Comparison of ENCODE assay signal across 9 cellular contexts in genomic region chr2:169363027-169363569, GRCh38. TPM values are rescaled to one million over a fixed set of nuclear protein-coding genes. Genes with fewer than 3 reads are reported as not detected.
DNase-seq lines count a peak whose midpoint lies in the region; ATAC-seq and TF ChIP-seq lines count a peak whose summit lies in the region.
"Had no signal": no experiment of that assay in that cellular context is flagged by ENCODE, and none has a peak within 500 bp of the region (broad histone marks: within the 10 kb centered on the region; RNA-seq: fewer than 3 reads in every experiment).

No MANE protein-coding gene starts in this region.

- H3K27me3 Mint-ChIP-seq in T-helper 2 cell treated with Interferon-gamma antibody and Interleukin-4, amounts not matched to agents 5 μg/mL and 100 μg/mL, for 36 hours (ENCODE audit: low read depth): peaks cover 52% of the 10 kb centered on the region
- peaks cover 3 to 34% (median 19%) of the 10 kb centered on the region in 3 donors for H3K27me3 Mint-ChIP-seq in immature natural killer cell (ENCODE audit: low read depth in 3 of 3)

- DNase-seq in T-helper 2 cell treated with Interferon-gamma antibody and Interleukin-4, amounts not matched to agents 5 μg/mL and 100 μg/mL, for 36 hours (ENCODE audit: low spot score): no peak
- DNase-seq in T-helper 2 cell (no peak), immature natural killer cell (no peak), RPMI8226 (no peak), NCI-H82 (lab: John Stamatoyannopoulos, UW) (no peak)
- DNase-seq: DMS79 had no signal

- ATAC-seq in HG03571 (IDR thresholded peaks at IDR 0.05; ENCODE audit: unreplicated experiment): no peak

- H3K36me3 Mint-ChIP-seq in T-helper 2 cell treated with Interferon-gamma antibody and Interleukin-4, amounts not matched to agents 5 μg/mL and 100 μg/mL, for 36 hours (ENCODE audit: low read depth): no peaks in the 10 kb centered on the region
- peaks cover 0 to 4% (median 0%) of the 10 kb centered on the region in 3 donors for H3K36me3 Mint-ChIP-seq in immature natural killer cell

- no peak for TF ChIP-seq CTCF in WI38 (IDR thresholded peaks at IDR 0.05; ENCODE audit: low read depth, low read length)

- peak overlapping the region; percentile 43 for H3K4me3 ChIP-seq in WI38 (ENCODE audit: low read depth, low read length)

- H3K4me1 Mint-ChIP-seq in T-helper 2 cell treated with Interferon-gamma antibody and Interleukin-4, amounts not matched to agents 5 μg/mL and 100 μg/mL, for 36 hours (ENCODE audit: low read depth): peaks cover 35% of the 10 kb centered on the region
- H3K4me1 Mint-ChIP-seq in immature natural killer cell: peaks cover 33 to 35% of the 10 kb centered on the region in 2 donors

- peak overlapping the region; percentile 81 for H3K4me3 Mint-ChIP-seq in T-helper 2 cell treated with Interferon-gamma antibody and Interleukin-4, amounts not matched to agents 5 μg/mL and 100 μg/mL, for 36 hours
- H3K4me3 Mint-ChIP-seq in immature natural killer cell: peak overlapping the region; percentile 84 to 96 (median 94)

- H3K27ac Mint-ChIP-seq in T-helper 2 cell treated with Interferon-gamma antibody and Interleukin-4, amounts not matched to agents 5 μg/mL and 100 μg/mL, for 36 hours: peak overlapping the region; percentile 73
- peak overlapping the region in 3 of 6 donors; percentile 14 to 79 (median 26) for H3K27ac Mint-ChIP-seq in immature natural killer cell

- no peaks in the 10 kb centered on the region for H3K9me3 Mint-ChIP-seq in T-helper 2 cell treated with Interferon-gamma antibody and Interleukin-4, amounts not matched to agents 5 μg/mL and 100 μg/mL, for 36 hours
- peaks cover 0 to 6% (median 0%) of the 10 kb centered on the region in 6 donors for H3K9me3 Mint-ChIP-seq in immature natural killer cell

- peak overlapping the region; percentile 65 for H3K27ac ChIP-seq in temporal lobe (ENCODE audit: low read depth, low read length)

RNA-seq across cellular contexts. Expression of gene LRP2, which starts 0.8 kb away (rescaled TPM):
- polyA plus RNA-seq in immature natural killer cell: not detected
- 0.49 TPM for total RNA-seq in temporal lobe
